Comparison of ENCODE assay signal across 23 cellular contexts in genomic region chr9:137212520-137212919, GRCh38. TPM values are rescaled to one million over a fixed set of nuclear protein-coding genes. Genes with fewer than 3 reads are reported as not detected.
A peak's percentile ranks its signal among the peaks of the same experiment; 100 is the strongest.
DNase-seq lines count a peak whose midpoint lies in the region; ATAC-seq and TF ChIP-seq lines count a peak whose summit lies in the region.
"Had no signal": no experiment of that assay in that cellular context is flagged by ENCODE, and none has a peak within 500 bp of the region (broad histone marks: within the 10 kb centered on the region; RNA-seq: fewer than 3 reads in every experiment).

No MANE protein-coding gene starts in this region.

- no peaks in the 10 kb centered on the region for H4K20me1 ChIP-seq in DOHH2 (ENCODE audit: control insufficient read depth, insufficient read depth, low read depth, low read length)
- no peaks in the 10 kb centered on the region for H4K20me1 ChIP-seq in OCI-LY3 (ENCODE audit: insufficient read depth, low read length)

- H3K4me3 Mint-ChIP-seq in endodermal cell: no peak overlapping the region
- H3K4me3 Mint-ChIP-seq: CD4-positive, alpha-beta memory T cell; GM23338 had no signal

- H3K36me3 Mint-ChIP-seq in endodermal cell (ENCODE audit: low read depth): peaks cover 29% of the 10 kb centered on the region

- DNase-seq in endodermal cell: no peak
- no peak for DNase-seq in adrenal gland
- no peak for DNase-seq in iPS-NIHi11 (ENCODE audit: low spot score)
- DNase-seq: ACHN; Caco-2; CD4-positive, alpha-beta memory T cell; DMS153; HCEC 1CT; Karpas-422; NCI-H1694 treated with DMSO at 0.1 percent for 48 hours; NCI-H2107; NCI-H446 treated with DMSO at 0.1 percent for 48 hours; NCI-H526 treated with DMSO at 0.1 percent for 48 hours; PC-9; RPMI8226; SHP77 treated with DMSO at 0.1 percent for 48 hours had no signal

- H3K4me2 ChIP-seq in DOHH2 (ENCODE audit: low read length) (no peak overlapping the region), OCI-LY3 (ENCODE audit: low read length) (peak overlapping the region; percentile 73)
- H3K4me2 ChIP-seq: BLaER1 treated with 17β-estradiol and CSF1 and Interleukin-3, amounts not matched to agents 10 nM and 100 nM; GM23338; PC-9 had no signal

- H3K27me3 ChIP-seq in ACC112 (ENCODE audit: insufficient read depth, low read length): no peaks in the 10 kb centered on the region
- H3K27me3 ChIP-seq in DOHH2 (ENCODE audit: control insufficient read depth, low read length): no peaks in the 10 kb centered on the region
- no peaks in the 10 kb centered on the region for H3K27me3 ChIP-seq in OCI-LY3 (ENCODE audit: low read depth, low read length)
- no peaks in the 10 kb centered on the region for H3K27me3 ChIP-seq in endodermal cell (ENCODE audit: control insufficient read depth, insufficient read depth, low read length, poor library complexity, severe bottlenecking)
- no peaks in the 10 kb centered on the region for H3K27me3 ChIP-seq in adrenal gland
- H3K27me3 ChIP-seq: BLaER1 treated with 17β-estradiol and CSF1 and Interleukin-3, amounts not matched to agents 10 nM and 100 nM had no signal

- H3K27ac ChIP-seq in ACC112 (ENCODE audit: low read depth, low read length) (peak overlapping the region; percentile 26; the same call in 1 of the 2 replicates), DOHH2 (ENCODE audit: low read depth, low read length) (no peak overlapping the region), OCI-LY3 (ENCODE audit: low read length) (no peak overlapping the region), endodermal cell (ENCODE audit: low read depth, low read length) (no peak overlapping the region), adrenal gland (no peak overlapping the region)
- H3K27ac ChIP-seq: BLaER1 treated with 17β-estradiol and CSF1 and Interleukin-3, amounts not matched to agents 10 nM and 100 nM; PC-9; SK-N-MC had no signal

- ATAC-seq in GM18520 (IDR thresholded peaks at IDR 0.05; ENCODE audit: unreplicated experiment): no peak
- ATAC-seq: GM23338 had no signal

- H2AFZ ChIP-seq in ACC112 (ENCODE audit: low read length, unreplicated experiment) (no peak overlapping the region), OCI-LY3 (ENCODE audit: low read depth, low read length) (no peak overlapping the region)
- H2AFZ ChIP-seq: GM23338, PC-9 had no signal

- intact Hi-C loops in adrenal gland (cut with DNase I): no loop called here

- no peaks in the 10 kb centered on the region for H3K9me2 ChIP-seq in DOHH2 (replicated peaks; ENCODE audit: control insufficient read depth, low read length)

- H3K4me3 ChIP-seq in ACC112 (ENCODE audit: low read depth, low read length): no peak overlapping the region
- H3K4me3 ChIP-seq in DOHH2 (ENCODE audit: low read length): no peak overlapping the region
- peak overlapping the region; percentile 78 for H3K4me3 ChIP-seq in OCI-LY3 (ENCODE audit: low read length)
- H3K4me3 ChIP-seq in endodermal cell (ENCODE audit: low read length): no peak overlapping the region
- H3K4me3 ChIP-seq in adrenal gland: no peak overlapping the region
- H3K4me3 ChIP-seq: BLaER1 treated with 17β-estradiol and CSF1 and Interleukin-3, amounts not matched to agents 10 nM and 100 nM; GM23338; PC-9; SK-N-MC had no signal

- no peaks in the 10 kb centered on the region for H3K36me3 ChIP-seq in ACC112 (ENCODE audit: insufficient read depth, low read length)
- peaks cover 43% of the 10 kb centered on the region for H3K36me3 ChIP-seq in DOHH2 (ENCODE audit: control insufficient read depth, low read length)
- peaks cover 5% of the 10 kb centered on the region for H3K36me3 ChIP-seq in OCI-LY3 (replicated peaks; ENCODE audit: low read depth, low read length)
- peaks cover 19% of the 10 kb centered on the region for H3K36me3 ChIP-seq in endodermal cell (ENCODE audit: control insufficient read depth, insufficient read depth, low read length)
- no peaks in the 10 kb centered on the region for H3K36me3 ChIP-seq in adrenal gland (replicated peaks in 1 of 2)

- H3K27me3 Mint-ChIP-seq in endodermal cell (ENCODE audit: insufficient read depth): no peaks in the 10 kb centered on the region
- H3K27me3 Mint-ChIP-seq: CD4-positive, alpha-beta memory T cell had no signal

- H3K9ac ChIP-seq in OCI-LY3 (ENCODE audit: low read length): peak overlapping the region; percentile 61
- no peak overlapping the region for H3K9ac ChIP-seq in endodermal cell (ENCODE audit: extremely low read depth, low read length, poor library complexity, severe bottlenecking)

- H3K4me1 Mint-ChIP-seq in endodermal cell: peaks cover 5% of the 10 kb centered on the region

- H3K79me2 ChIP-seq in ACC112 (ENCODE audit: control insufficient read depth, insufficient read depth, low read length, unreplicated experiment) (peaks cover 2% of the 10 kb centered on the region), DOHH2 (ENCODE audit: control insufficient read depth, low read length) (peaks cover 9% of the 10 kb centered on the region), OCI-LY3 (ENCODE audit: low read length) (no peaks in the 10 kb centered on the region)

- no peaks in the 10 kb centered on the region for H3K9me3 ChIP-seq in DOHH2 (ENCODE audit: control insufficient read depth, insufficient read depth, low read length)
- no peaks in the 10 kb centered on the region for H3K9me3 ChIP-seq in OCI-LY3 (ENCODE audit: insufficient read depth, low read length)
- H3K9me3 ChIP-seq in endodermal cell (ENCODE audit: control insufficient read depth, low read length): no peaks in the 10 kb centered on the region
- no peaks in the 10 kb centered on the region for H3K9me3 ChIP-seq in adrenal gland (replicated peaks in 1 of 3)
- H3K9me3 ChIP-seq: BLaER1 treated with 17β-estradiol and CSF1 and Interleukin-3, amounts not matched to agents 10 nM and 100 nM; Caco-2 had no signal

- H3K9me3 Mint-ChIP-seq in endodermal cell: no peaks in the 10 kb centered on the region
- H3K9me3 Mint-ChIP-seq: CD4-positive, alpha-beta memory T cell; GM23338 had no signal

- TF ChIP-seq CTCF in DOHH2 (IDR thresholded peaks at IDR 0.05; ENCODE audit: low read depth, low read length, poor library complexity, severe bottlenecking): peak; percentile 14
- TF ChIP-seq CTCF in OCI-LY3 (IDR thresholded peaks at IDR 0.05; ENCODE audit: low read depth, low read length): 0 out of 2 replicates have a peak, but pooled peaks have one; percentile 4
- peak; percentile 24 for TF ChIP-seq CTCF in endodermal cell (conservative IDR thresholded peaks at IDR 0.05)
- TF ChIP-seq CTCF in adrenal gland (IDR thresholded peaks at IDR 0.05): no peak

- no peaks in the 10 kb centered on the region for H3F3A ChIP-seq in DOHH2 (ENCODE audit: control insufficient read depth, insufficient read depth)

- H3K4me1 ChIP-seq in ACC112 (ENCODE audit: control insufficient read depth, insufficient read depth, low read length, unreplicated experiment) (peaks cover 15% of the 10 kb centered on the region), DOHH2 (ENCODE audit: control insufficient read depth, low read length) (no peaks in the 10 kb centered on the region), OCI-LY3 (ENCODE audit: low read length) (no peaks in the 10 kb centered on the region), endodermal cell (ENCODE audit: control insufficient read depth, insufficient read depth, low read length) (peaks cover 3% of the 10 kb centered on the region), adrenal gland (replicated peaks in 1 of 2) (peaks cover 0 to under 1% of the 10 kb centered on the region in 2 donors)

- 96 to 98% methylated on average over 19 to 21 of the region's 21 CpGs for WGBS in endodermal cell (ENCODE audit: insufficient coverage in 1 of 2, insufficient read length in 1 of 2), 2 experiments
- 84 to 85% (median 84%) methylated on average over 13 to 21 of the region's 21 CpGs for WGBS in adrenal gland, 4 donors

- TF ChIP-seq POLR2A in adrenal gland (IDR thresholded peaks at IDR 0.05): no peak

- H3K27ac Mint-ChIP-seq in endodermal cell: no peak overlapping the region
- H3K27ac Mint-ChIP-seq: GM23338 had no signal

RNA-seq across cellular contexts. Expression of gene NDOR1, which starts 7.0 kb away (rescaled TPM):
- total RNA-seq in endodermal cell: 10 to 100 TPM; 39.2 to 41.4 TPM
- polyA plus RNA-seq in endodermal cell (2013, experiment 1 of 2): 21.2 TPM
- polyA plus RNA-seq in endodermal cell (2013, experiment 2 of 2): 18.1 TPM
- 10 to 100 TPM in 7 of 8 donors, 1 to 10 TPM in 1; 9.5 to 21.4 (median 13.7) TPM for total RNA-seq in adrenal gland
- 10 to 100 TPM in 2 of 3 donors, 1 to 10 TPM in 1; 1.6 to 36.4 (median 14.9) TPM for polyA plus RNA-seq in adrenal gland

RNA-seq across cellular contexts. Expression of gene TMEM203, which starts 7.1 kb away (rescaled TPM):
- total RNA-seq in endodermal cell (10 to 100 TPM; 34.0 to 39.5 TPM), adrenal gland (10 to 100 TPM; 35.8 to 48.4 (median 42.3) TPM)
- polyA plus RNA-seq in endodermal cell (2013, experiment 1 of 2): 35.7 TPM
- polyA plus RNA-seq in endodermal cell (2013, experiment 2 of 2): 31.0 TPM
- polyA plus RNA-seq in adrenal gland: 10 to 100 TPM; 21.7 to 30.2 (median 28.4) TPM

RNA-seq across cellular contexts. Expression of gene RNF208, which starts 9.5 kb away (rescaled TPM):
- 10 to 100 TPM; 10.5 to 15.6 TPM for total RNA-seq in endodermal cell
- 10.5 TPM for polyA plus RNA-seq in endodermal cell (2013, experiment 1 of 2)
- polyA plus RNA-seq in endodermal cell (2013, experiment 2 of 2): 9.9 TPM
- 10 to 100 TPM in 4 of 8 donors, 1 to 10 TPM in 4; 1.6 to 33.8 (median 12.1) TPM for total RNA-seq in adrenal gland
- 10 to 100 TPM in 2 of 3 donors, 1 to 10 TPM in 1; 1.2 to 90.5 (median 36.5) TPM for polyA plus RNA-seq in adrenal gland
- polyA plus RNA-seq: CD4-positive, alpha-beta memory T cell had no signal

RNA-seq across cellular contexts. Expression of gene TPRN, which starts 12.0 kb away (rescaled TPM):
- total RNA-seq in endodermal cell (10 to 100 TPM; 19.0 to 23.9 TPM), adrenal gland (10 to 100 TPM in 5 of 8 donors, 1 to 10 TPM in 3; 5.0 to 23.5 (median 11.0) TPM)
- 12.1 TPM for polyA plus RNA-seq in endodermal cell (2013, experiment 1 of 2)
- polyA plus RNA-seq in endodermal cell (2013, experiment 2 of 2): 11.0 TPM
- 1 to 10 TPM; 1.4 to 7.6 (median 3.4) TPM for polyA plus RNA-seq in adrenal gland

RNA-seq across cellular contexts. Expression of gene CYSRT1, which starts 12.5 kb away (rescaled TPM):
- total RNA-seq in endodermal cell (1 to 10 TPM; 1.4 to 1.8 TPM), adrenal gland (1 to 10 TPM in 5 of 8 donors, under 1 TPM in 3; 0.56 to 4.6 (median 1.5) TPM)
- 1.8 TPM for polyA plus RNA-seq in endodermal cell (2013, experiment 1 of 2)
- polyA plus RNA-seq in endodermal cell (2013, experiment 2 of 2): 1.4 TPM
- polyA plus RNA-seq in adrenal gland: 1 to 10 TPM in 2 of 3 donors, not detected in 1; 2.5 to 3.4 TPM
- polyA plus RNA-seq: CD4-positive, alpha-beta memory T cell had no signal

Comparison
In these comparisons a context has a peak if more than half of its experiments do, and no peak if none do; other contexts are left out.
1. CTCF ChIP-seq: peak in DOHH2 (single experiment), OCI-LY3 (single experiment) and endodermal cell (single experiment); none in adrenal gland (0 of 6).